Comparison of ENCODE assay signal across 8 cellular contexts in the genomic region with DNA sequence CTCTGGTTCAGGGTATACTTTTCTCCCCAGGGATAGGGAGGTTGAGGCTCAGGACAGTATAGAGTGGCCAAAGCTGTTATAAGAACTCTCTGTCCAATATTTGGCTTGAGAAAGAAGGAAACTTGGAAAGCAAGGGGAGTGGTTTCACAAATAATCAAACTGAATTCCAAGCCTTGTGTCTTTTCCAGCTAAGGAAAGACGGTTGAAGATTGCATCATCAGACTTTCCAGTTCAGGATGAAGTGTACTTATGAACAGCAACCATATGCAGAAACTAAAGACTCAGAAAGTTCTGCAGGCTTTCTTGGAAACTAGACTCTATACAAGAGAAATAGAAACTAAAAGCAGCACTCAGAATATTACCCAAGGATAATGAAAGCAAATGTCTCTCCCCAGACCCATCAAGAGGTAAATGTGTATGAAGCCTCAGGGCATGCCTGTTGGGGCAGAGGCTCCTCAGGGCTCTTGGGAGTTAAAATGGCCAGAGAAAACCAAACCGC. TPM values are rescaled to one million over a fixed set of nuclear protein-coding genes. Genes with fewer than 3 reads are reported as not detected.
DNase-seq lines count a peak whose midpoint lies in the region; ATAC-seq and TF ChIP-seq lines count a peak whose summit lies in the region.

No MANE protein-coding gene starts in this region.

- no peaks in the 10 kb centered on the region for H3K36me3 ChIP-seq in ovary

- intact Hi-C loops in CD4-positive, alpha-beta T cell (cut with DNase I, micrococcal nuclease): no loop called here
- intact Hi-C loops in ovary (cut with DNase I): no loop called here

- peak; percentile 71 for ATAC-seq in GM19023 (IDR thresholded peaks at IDR 0.05; ENCODE audit: unreplicated experiment)
- ATAC-seq in HG02973 (IDR thresholded peaks at IDR 0.05; ENCODE audit: unreplicated experiment): peak; percentile 93
- no peak for ATAC-seq in CD4-positive, alpha-beta T cell (ENCODE audit: poor library complexity)

- TF ChIP-seq CTCF in CD4-positive, alpha-beta T cell (IDR thresholded peaks at IDR 0.05): no peak
- no peak for TF ChIP-seq CTCF in ovary (IDR thresholded peaks at IDR 0.05)

- no peaks in the 10 kb centered on the region for H3K27me3 ChIP-seq in CD4-positive, alpha-beta T cell (ENCODE audit: control insufficient read depth, insufficient read depth, low read length)
- no peaks in the 10 kb centered on the region for H3K27me3 ChIP-seq in ovary

- H3K4me1 ChIP-seq in ovary (ENCODE audit: insufficient read depth): no peaks in the 10 kb centered on the region

- H3K27ac ChIP-seq in CD4-positive, alpha-beta T cell (ENCODE audit: low read depth, low read length): no peak overlapping the region
- no peak overlapping the region for H3K27ac ChIP-seq in ovary

- no peak overlapping the region for H3K4me3 ChIP-seq in ovary

- peak; percentile 2 for DNase-seq in non-pigmented ciliary epithelial cell (ENCODE audit: low read depth)
- DNase-seq in CD4-positive, alpha-beta T cell: no peak
- no peak for DNase-seq in ovary
- no peak for DNase-seq in Ammon's horn (ENCODE audit: low spot score)
- DNase-seq in stimulated activated CD4-positive, alpha-beta T cell treated with anti-CD3 and anti-CD28 coated beads, Interleukin-1b, Interleukin-23, amount 100 ng/mL, for 48 hours: no peak

- no peak for TF ChIP-seq EP300 in ovary (IDR thresholded peaks at IDR 0.05)

- H3K36me3 Mint-ChIP-seq in activated naive CD4-positive, alpha-beta T cell treated with anti-CD3 and anti-CD28 coated beads, Interleukin-2, amount 50 U/mL, for 24 hours: no peaks in the 10 kb centered on the region
- H3K36me3 Mint-ChIP-seq in CD4-positive, alpha-beta T cell (ENCODE audit: low read depth): no peaks in the 10 kb centered on the region

- no peaks in the 10 kb centered on the region for H3K9me3 ChIP-seq in CD4-positive, alpha-beta T cell (ENCODE audit: control insufficient read depth, low read length)
- no peaks in the 10 kb centered on the region for H3K9me3 ChIP-seq in ovary

- H3K9me3 Mint-ChIP-seq in activated naive CD4-positive, alpha-beta T cell treated with anti-CD3 and anti-CD28 coated beads, Interleukin-2, amount 50 U/mL, for 24 hours: no peaks in the 10 kb centered on the region
- H3K9me3 Mint-ChIP-seq in CD4-positive, alpha-beta T cell: no peaks in the 10 kb centered on the region

- CTCF ChIA-PET in CD4-positive, alpha-beta T cell (lab: Charles Lee): no interaction called here

- no peak overlapping the region for H3K4me3 Mint-ChIP-seq in activated naive CD4-positive, alpha-beta T cell treated with anti-CD3 and anti-CD28 coated beads, Interleukin-2, amount 50 U/mL, for 24 hours
- H3K4me3 Mint-ChIP-seq in CD4-positive, alpha-beta T cell: no peak overlapping the region

- 27 to 36% (median 35%) methylated on average over 2 of the region's 2 CpGs for WGBS in ovary, 3 donors

- peaks cover 2% of the 10 kb centered on the region for H3K27me3 Mint-ChIP-seq in activated naive CD4-positive, alpha-beta T cell treated with anti-CD3 and anti-CD28 coated beads, Interleukin-2, amount 50 U/mL, for 24 hours
- peaks cover 6% of the 10 kb centered on the region for H3K27me3 Mint-ChIP-seq in CD4-positive, alpha-beta T cell

- peak overlapping the region; percentile 87 for H3K27ac Mint-ChIP-seq in activated naive CD4-positive, alpha-beta T cell treated with anti-CD3 and anti-CD28 coated beads, Interleukin-2, amount 50 U/mL, for 24 hours
- no peak overlapping the region for H3K27ac Mint-ChIP-seq in CD4-positive, alpha-beta T cell

- no peak for TF ChIP-seq POLR2A in ovary (IDR thresholded peaks at IDR 0.05)

- peaks cover 32% of the 10 kb centered on the region for H3K4me1 Mint-ChIP-seq in activated naive CD4-positive, alpha-beta T cell treated with anti-CD3 and anti-CD28 coated beads, Interleukin-2, amount 50 U/mL, for 24 hours
- peaks cover 12% of the 10 kb centered on the region for H3K4me1 Mint-ChIP-seq in CD4-positive, alpha-beta T cell (ENCODE audit: low read depth)

- POLR2A ChIA-PET in CD4-positive, alpha-beta T cell (lab: Charles Lee): no interaction called here

RNA-seq across cellular contexts. Expression of a gene that starts 46.4 kb away (rescaled TPM):
- total RNA-seq in CD4-positive, alpha-beta T cell: not detected
- 10 to 100 TPM in 3 of 7 donors, 1 to 10 TPM in 4; 2.9 to 26.0 (median 8.0) TPM for total RNA-seq in ovary
- polyA plus RNA-seq in ovary: 10 to 100 TPM in 1 of 2 donors, 1 to 10 TPM in 1; 4.0 to 14.8 TPM
